ENCODE assay signal across 13 cellular contexts in genomic region chr10:69287181-69287580, GRCh38. TPM values are rescaled to one million over a fixed set of nuclear protein-coding genes. Genes with fewer than 3 reads are reported as not detected.
DNase-seq lines count a peak whose midpoint lies in the region; ATAC-seq and TF ChIP-seq lines count a peak whose summit lies in the region.
"Had no signal": no experiment of that assay in that cellular context is flagged by ENCODE, and none has a peak within 500 bp of the region (broad histone marks: within the 10 kb centered on the region; RNA-seq: fewer than 3 reads in every experiment).

No MANE protein-coding gene starts in this region.

- H3K79me2 ChIP-seq in GM23338 (replicated peaks; ENCODE audit: insufficient read depth) (no peaks in the 10 kb centered on the region), Karpas-422 (ENCODE audit: low read length) (no peaks in the 10 kb centered on the region)

- H3K36me3 ChIP-seq in GM23338 (ENCODE audit: insufficient read depth) = no peaks in the 10 kb centered on the region
- H3K36me3 ChIP-seq in Karpas-422 (ENCODE audit: insufficient read depth, low read length) = no peaks in the 10 kb centered on the region
- no peaks in the 10 kb centered on the region for H3K36me3 ChIP-seq in psoas muscle (ENCODE audit: insufficient read depth in 1 of 2, low read depth in 1 of 2)
- H3K36me3 ChIP-seq: BLaER1 treated with 17β-estradiol and CSF1 and Interleukin-3, amounts not matched to agents 10 nM and 100 nM had no signal

- TF ChIP-seq CTCF in GM23338 (conservative IDR thresholded peaks at IDR 0.05; ENCODE audit: low read depth in 2 of 2) (no peak), glutamatergic neuron (IDR thresholded peaks at IDR 0.05; ENCODE audit: partially characterized antibody, unreplicated experiment) (no peak), psoas muscle (IDR thresholded peaks at IDR 0.05) (no peak)

- no peaks in the 10 kb centered on the region for H3K27me3 ChIP-seq in GM23338 (ENCODE audit: insufficient read depth)
- no peaks in the 10 kb centered on the region for H3K27me3 ChIP-seq in Karpas-422 (ENCODE audit: low read length)
- H3K27me3 ChIP-seq in psoas muscle (ENCODE audit: insufficient read depth in 3 of 3, low read length in 2 of 3) = no peaks in the 10 kb centered on the region
- H3K27me3 ChIP-seq: BLaER1 treated with 17β-estradiol and CSF1 and Interleukin-3, amounts not matched to agents 10 nM and 100 nM had no signal

- H3K4me1 ChIP-seq in GM23338 (ENCODE audit: insufficient read depth) (peaks cover 5% of the 10 kb centered on the region; the same call in 1 of the 2 replicates), Karpas-422 (ENCODE audit: low read length) (no peaks in the 10 kb centered on the region), psoas muscle (no peaks in the 10 kb centered on the region)
- H3K4me1 ChIP-seq: BLaER1 treated with 17β-estradiol and CSF1 and Interleukin-3, amounts not matched to agents 10 nM and 100 nM had no signal

- H3K9me3 ChIP-seq in Karpas-422 (ENCODE audit: low read length) (no peaks in the 10 kb centered on the region), psoas muscle (no peaks in the 10 kb centered on the region)
- H3K9me3 ChIP-seq: BLaER1 treated with 17β-estradiol and CSF1 and Interleukin-3, amounts not matched to agents 10 nM and 100 nM had no signal

- H3K4me2 ChIP-seq in GM23338 (no peak overlapping the region), Karpas-422 (ENCODE audit: low read depth, low read length, poor library complexity, severe bottlenecking) (no peak overlapping the region)
- H3K4me2 ChIP-seq: BLaER1 treated with 17β-estradiol and CSF1 and Interleukin-3, amounts not matched to agents 10 nM and 100 nM had no signal

- H3K9me3 Mint-ChIP-seq in GM23338 (no peaks in the 10 kb centered on the region), glutamatergic neuron (ENCODE audit: unreplicated experiment) (no peaks in the 10 kb centered on the region)

- H3K27me3 Mint-ChIP-seq in GM23338 (ENCODE audit: insufficient read depth, low read depth, poor library complexity) = peaks cover 11% of the 10 kb centered on the region
- H3K27me3 Mint-ChIP-seq in glutamatergic neuron (ENCODE audit: unreplicated experiment) = no peaks in the 10 kb centered on the region

- H2AFZ ChIP-seq in GM23338 = 0 out of 2 replicates have a peak overlapping the region, but pooled peaks have one; percentile 1
- H2AFZ ChIP-seq in Karpas-422 (ENCODE audit: low read length) = no peak overlapping the region

- H3K9me2 ChIP-seq in GM23338 (ENCODE audit: insufficient read depth) (no peaks in the 10 kb centered on the region), Karpas-422 (replicated peaks; ENCODE audit: insufficient read depth, low read length) (no peaks in the 10 kb centered on the region)

- H3K36me3 Mint-ChIP-seq in GM23338 (ENCODE audit: low read depth) (no peaks in the 10 kb centered on the region), glutamatergic neuron (ENCODE audit: unreplicated experiment) (peaks cover 2% of the 10 kb centered on the region)
- H3K36me3 Mint-ChIP-seq: CD4-positive, CD25-positive, alpha-beta regulatory T cell had no signal

- H3K4me1 Mint-ChIP-seq in GM23338 = peaks cover 10% of the 10 kb centered on the region
- H3K4me1 Mint-ChIP-seq in glutamatergic neuron (ENCODE audit: low read depth, unreplicated experiment) = peaks cover 6% of the 10 kb centered on the region
- H3K4me1 Mint-ChIP-seq: CD4-positive, CD25-positive, alpha-beta regulatory T cell had no signal

- H3K27ac ChIP-seq in GM23338 (ENCODE audit: low read depth) = no peak overlapping the region
- no peak overlapping the region for H3K27ac ChIP-seq in Karpas-422 (ENCODE audit: low read length)
- no peak overlapping the region for H3K27ac ChIP-seq in psoas muscle
- H3K27ac ChIP-seq: BLaER1 treated with 17β-estradiol and CSF1 and Interleukin-3, amounts not matched to agents 10 nM and 100 nM had no signal

- no peaks in the 10 kb centered on the region for H3F3A ChIP-seq in GM23338 (replicated peaks; ENCODE audit: low read depth)

- DNase-seq in GM23338 (ENCODE audit: low spot score) (no peak), Kasumi-1 (lab: John Stamatoyannopoulos, UW) (peak; percentile 9 to 30), NCI-H524 treated with DMSO at 0.1 percent for 48 hours (lab: John Stamatoyannopoulos, UW) (peak; percentile 2), glutamatergic neuron (no peak), Karpas-422 (no peak), NCI-H2171 treated with DMSO at 0.1 percent for 48 hours (lab: John Stamatoyannopoulos, UW) (no peak), psoas muscle (no peak)
- DNase-seq: ACHN; CD4-positive, CD25-positive, alpha-beta regulatory T cell; DMS53; HCEC 1CT had no signal

- 76 to 81% (median 80%) methylated on average over 4 of the region's 4 CpGs for WGBS in psoas muscle, 3 donors

- ATAC-seq in GM23338 (no peak), HG03175 (IDR thresholded peaks at IDR 0.05; ENCODE audit: unreplicated experiment) (no peak), psoas muscle (no peak)

- H3K9ac ChIP-seq in Karpas-422 (ENCODE audit: low read length) = no peak overlapping the region
- H3K9ac ChIP-seq: BLaER1 treated with 17β-estradiol and CSF1 and Interleukin-3, amounts not matched to agents 10 nM and 100 nM had no signal

- H4K20me1 ChIP-seq in GM23338 (replicated peaks; ENCODE audit: insufficient read depth) (no peaks in the 10 kb centered on the region), Karpas-422 (ENCODE audit: insufficient read depth, low read depth, low read length) (no peaks in the 10 kb centered on the region)
- H4K20me1 ChIP-seq: BLaER1 treated with 17β-estradiol and CSF1 and Interleukin-3, amounts not matched to agents 10 nM and 100 nM had no signal

- H3K4me3 ChIP-seq in GM23338 = no peak overlapping the region
- no peak overlapping the region for H3K4me3 ChIP-seq in Karpas-422 (ENCODE audit: low read length)
- no peak overlapping the region for H3K4me3 ChIP-seq in psoas muscle
- H3K4me3 ChIP-seq: BLaER1 treated with 17β-estradiol and CSF1 and Interleukin-3, amounts not matched to agents 10 nM and 100 nM had no signal

- H3K27ac Mint-ChIP-seq in GM23338 (no peak overlapping the region), glutamatergic neuron (ENCODE audit: unreplicated experiment) (peak overlapping the region; percentile 11)

- intact Hi-C loops in psoas muscle (cut with DNase I) = no loop called here

- H3K4me3 Mint-ChIP-seq in GM23338 = no peak overlapping the region
- H3K4me3 Mint-ChIP-seq in glutamatergic neuron (ENCODE audit: unreplicated experiment) = no peak overlapping the region
- H3K4me3 Mint-ChIP-seq: CD4-positive, CD25-positive, alpha-beta regulatory T cell had no signal

TF ChIP-seq in GM23338, 12 proteins besides CTCF, POLR2A, EP300 and RAD21:
- TF ChIP-seq POLR2AphosphoS5 (IDR thresholded peaks at IDR 0.05; ENCODE audit: low read depth) (no peak), JUNB (IDR thresholded peaks at IDR 0.05; ENCODE audit: unreplicated experiment) (no peak), NANOG (IDR thresholded peaks at IDR 0.05; ENCODE audit: borderline replicate concordance) (no peak), CREB1 (CRISPR knock-in tag; IDR thresholded peaks at IDR 0.05; ENCODE audit: low read depth) (no peak)

RNA-seq across cellular contexts. Expression of gene HK1, which starts 8.9 kb away (rescaled TPM):
- total RNA-seq in GM23338 (2014; rRNA removed; shearing (Covaris generic)) = 197 and 229 TPM in 2 replicates
- polyA plus RNA-seq in GM23338 (2016; fragmentation: Nextera tagmentation; extraction: Ambion mirVana) (70.0 and 76.6 TPM in 2 replicates), psoas muscle (100 to 1,000 TPM; 134 to 254 (median 216) TPM)
- total RNA-seq in glutamatergic neuron (ENCODE audit: unreplicated experiment) (240 TPM), psoas muscle (100 to 1,000 TPM; 212 to 336 (median 261) TPM)
- 54.6 and 86.5 TPM in 2 replicates for total RNA-seq in Karpas-422 (2014; rRNA removed; shearing (Covaris generic); ENCODE audit: low replicate concordance)

Comparison
In these comparisons a context has a peak if more than half of its experiments do, and no peak if none do; other contexts are left out.
1. DNase-seq: peak in Kasumi-1 (2 of 2) and NCI-H524 treated with DMSO at 0.1 percent for 48 hours (single experiment); none in GM23338 (single experiment), glutamatergic neuron (single experiment), Karpas-422 (single experiment), NCI-H2171 treated with DMSO at 0.1 percent for 48 hours (single experiment) and psoas muscle (0 of 2).